8 cellular contexts compared by ENCODE assay signal in the genomic region with DNA sequence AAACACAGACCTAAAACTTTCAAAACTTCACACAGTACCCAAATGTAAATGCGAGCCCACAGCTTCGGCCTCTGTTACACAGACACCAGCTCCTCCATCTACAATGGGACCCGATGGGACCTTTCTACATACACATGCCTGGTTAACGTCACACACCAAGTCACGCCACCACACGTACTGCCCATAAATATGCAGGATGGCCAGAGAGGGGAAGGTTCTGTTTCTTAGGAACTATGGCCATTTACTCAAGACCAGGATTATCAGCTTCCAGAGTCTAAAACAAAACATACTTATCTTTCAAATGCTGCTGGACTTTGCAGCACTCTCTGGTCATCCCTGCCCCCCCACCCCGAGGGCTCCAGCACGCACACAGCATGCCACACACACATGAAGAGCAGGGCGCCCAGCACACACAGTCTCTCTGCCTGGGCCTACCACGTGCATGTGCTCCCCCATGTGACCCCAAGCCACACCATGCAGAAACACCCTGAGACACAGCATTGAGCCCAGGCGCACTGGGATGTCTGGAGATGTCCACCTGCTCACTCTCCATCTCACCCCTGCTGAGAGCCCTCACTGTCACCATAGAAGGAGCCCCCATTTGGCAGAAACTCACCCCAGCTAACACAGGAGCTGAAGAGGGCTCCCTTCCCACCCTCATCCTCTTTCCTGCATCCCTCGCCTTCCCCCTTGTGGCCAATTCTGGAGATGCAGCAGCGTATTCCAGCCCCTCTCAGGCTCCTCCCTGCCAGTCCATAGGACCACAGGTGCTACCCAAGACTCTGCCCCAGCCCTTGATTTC.
DNase-seq lines count a peak whose midpoint lies in the region; ATAC-seq, FAIRE-seq and TF ChIP-seq lines count a peak whose summit lies in the region.

No MANE protein-coding gene starts in this region.

- no peaks in the 10 kb centered on the region for H4K20me1 ChIP-seq in endothelial cell of umbilical vein (replicated peaks; ENCODE audit: control insufficient read depth, extremely low read depth, insufficient read depth, low read length)

- no peak overlapping the region for H3K4me3 ChIP-seq in endothelial cell of umbilical vein (replicated peaks in 1 of 3; ENCODE audit: insufficient read depth in 1 of 3, low read depth in 1 of 3, low read length in 3 of 3)

- H3K79me2 ChIP-seq in endothelial cell of umbilical vein (ENCODE audit: control insufficient read depth, insufficient read depth, low read length), result no peaks in the 10 kb centered on the region

- dilution Hi-C loops in endothelial cell of umbilical vein (cut with MboI; ENCODE audit: extremely low pct_ligation_motif_present, low sequenced_read_pairs), result no loop called here

- peaks cover 0 to 2% of the 10 kb centered on the region in 2 experiments for H3K27me3 ChIP-seq in endothelial cell of umbilical vein (ENCODE audit: control insufficient read depth in 2 of 2, insufficient read depth in 2 of 2, low read length in 2 of 2)

- intact Hi-C loops in endothelial cell of umbilical vein (cut with micrococcal nuclease), result loop anchor here (1.0 kb wide), 3 partner anchors 99 to 203 kb away; no protein-coding TSS in a partner anchor

- ATAC-seq in HG03342 (IDR thresholded peaks at IDR 0.05; ENCODE audit: unreplicated experiment) (peak; percentile 52), HG02759 (IDR thresholded peaks at IDR 0.05; ENCODE audit: unreplicated experiment) (no peak)

- no peaks in the 10 kb centered on the region for H3K9me1 ChIP-seq in endothelial cell of umbilical vein (replicated peaks; ENCODE audit: control insufficient read depth, extremely low read depth, insufficient read depth, low read length)

- DNase-seq in C1 segment of cervical spinal cord (lab: John Stamatoyannopoulos, UW), result peak in 13 of 14 donors; percentile 70 to 92 (median 81)
- peak; percentile 38 for DNase-seq in NCI-H774 (lab: John Stamatoyannopoulos, UW)
- peak; percentile 36 to 77 (median 70) for DNase-seq in activated CD8-positive, alpha-beta memory T cell treated with anti-CD3 and anti-CD28 coated beads for 48 hours (ENCODE audit: low read depth in 2 of 3, low spot score in 2 of 3)
- DNase-seq in endothelial cell of umbilical vein (ENCODE audit: low read depth, low spot score), result peak; percentile 71
- peak; percentile 81 for DNase-seq in myocyte (ENCODE audit: low read depth)
- peak; percentile 93 for DNase-seq in stimulated activated CD8-positive, alpha-beta memory T cell treated with anti-CD3 and anti-CD28 coated beads, Interleukin-4, amount 100 ng/mL, for 48 hours

- H3K9me3 ChIP-seq in endothelial cell of umbilical vein (replicated peaks; ENCODE audit: control insufficient read depth, insufficient read depth, low read length), result no peaks in the 10 kb centered on the region

- H3K9ac ChIP-seq in endothelial cell of umbilical vein (replicated peaks; ENCODE audit: extremely low read depth, insufficient read depth, low read length), result no peak overlapping the region

- H3K4me1 ChIP-seq in endothelial cell of umbilical vein (ENCODE audit: control insufficient read depth, extremely low read depth, insufficient read depth, low read length), result no peaks in the 10 kb centered on the region

- CTCF ChIA-PET in endothelial cell of umbilical vein (lab: Charles Lee), result interaction anchor here (0.6 to 9.5 kb wide), 22 partner anchors 14 to 226 kb away, joined by 3 to 143 read pairs (median 5); no protein-coding TSS in a partner anchor

- H2AFZ ChIP-seq in endothelial cell of umbilical vein (ENCODE audit: low read depth, low read length), result no peak overlapping the region

- peak; percentile 85 to 89 for TF ChIP-seq CTCF in endothelial cell of umbilical vein (IDR thresholded peaks at IDR 0.05; ENCODE audit: extremely low read depth in 1 of 2, insufficient read depth in 1 of 2, low read depth in 1 of 2, low read length in 2 of 2)

- peak; percentile 73 for FAIRE-seq in endothelial cell of umbilical vein (lab: Jason Lieb, UNC)

- TF ChIP-seq POLR2A in endothelial cell of umbilical vein (IDR thresholded peaks at IDR 0.05; ENCODE audit: low read depth, low read length), result no peak

- no TSS peak for BruUV-seq in endothelial cell of umbilical vein (replicated peaks; lab: Mats Ljungman, UMichigan)

- no peak overlapping the region for H3K4me2 ChIP-seq in endothelial cell of umbilical vein (ENCODE audit: insufficient read depth, low read length)

- no peak overlapping the region for H3K27ac ChIP-seq in endothelial cell of umbilical vein (ENCODE audit: insufficient read depth, low read depth, low read length)

- H3K36me3 ChIP-seq in endothelial cell of umbilical vein (ENCODE audit: control insufficient read depth in 2 of 2, extremely low read depth in 1 of 2, insufficient read depth in 2 of 2, low read length in 2 of 2), result no peaks in the 10 kb centered on the region

- POLR2A ChIA-PET in endothelial cell of umbilical vein (lab: Charles Lee), result no interaction called here

TF ChIP-seq in endothelial cell of umbilical vein, 7 proteins besides CTCF, POLR2A, EP300 and RAD21:
- TF ChIP-seq EZH2 (IDR thresholded peaks at IDR 0.05; ENCODE audit: borderline replicate concordance, low read depth, low read length, severe bottlenecking), result no peak
- no peak for TF ChIP-seq POLR2AphosphoS5 (IDR thresholded peaks at IDR 0.05; ENCODE audit: insufficient read depth, low read depth, low read length)
- no peak for TF ChIP-seq MYC (IDR thresholded peaks at IDR 0.05; ENCODE audit: low read depth, low read length)
- no peak for TF ChIP-seq JUN (IDR thresholded peaks at IDR 0.05; ENCODE audit: borderline replicate concordance, insufficient read depth, insufficient read length, low read depth)
- TF ChIP-seq, protein P1, sequence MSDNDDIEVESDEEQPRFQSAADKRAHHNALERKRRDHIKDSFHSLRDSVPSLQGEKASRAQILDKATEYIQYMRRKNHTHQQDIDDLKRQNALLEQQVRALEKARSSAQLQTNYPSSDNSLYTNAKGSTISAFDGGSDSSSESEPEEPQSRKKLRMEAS (IDR thresholded peaks at IDR 0.05; ENCODE audit: insufficient read depth, insufficient read length), result no peak
- no peak for TF ChIP-seq GATA2 (IDR thresholded peaks at IDR 0.05; ENCODE audit: insufficient read depth, insufficient read length, low read depth, low read length)
- TF ChIP-seq FOS (IDR thresholded peaks at IDR 0.05; ENCODE audit: borderline replicate concordance, insufficient read depth, low read length), result no peak

Comparison
In these comparisons a context has a peak if more than half of its experiments do, and no peak if none do; other contexts are left out.
1. DNase-seq: peak in every context shown above with its lines; median percentile 93 in stimulated activated CD8-positive, alpha-beta memory T cell treated with anti-CD3 and anti-CD28 coated beads, Interleukin-4, amount 100 ng/mL, for 48 hours; 81 in C1 segment of cervical spinal cord; 81 in myocyte; 71 in endothelial cell of umbilical vein; 70 in activated CD8-positive, alpha-beta memory T cell treated with anti-CD3 and anti-CD28 coated beads for 48 hours; 38 in NCI-H774.